Comparison of ENCODE assay signal across 15 cellular contexts in genomic region chr12:124298685-124299410, GRCh38. TPM values are rescaled to one million over a fixed set of nuclear protein-coding genes. Genes with fewer than 3 reads are reported as not detected.
DNase-seq lines count a peak whose midpoint lies in the region; ATAC-seq, FAIRE-seq and TF ChIP-seq lines count a peak whose summit lies in the region.
"Had no signal": no experiment of that assay in that cellular context is flagged by ENCODE, and none has a peak within 500 bp of the region (broad histone marks: within the 10 kb centered on the region; RNA-seq: fewer than 3 reads in every experiment).

No MANE protein-coding gene starts in this region.

- CTCF ChIA-PET in HEK293 (lab: Yijun Ruan, JAX) (interaction anchor here (0.8 to 1.3 kb wide), 3 partner anchors 22 to 266 kb away, joined by 3 read pairs; no protein-coding TSS in a partner anchor), K562 (lab: Yijun Ruan, JAX; ENCODE audit: low intra/inter-chr PET ratio) (no interaction called here)

- in situ Hi-C loops in K562 (cut with MboI): no loop called here

- H3K27ac ChIP-seq in HEK293 (ENCODE audit: extremely low read depth, low read depth, low read length) (no peak overlapping the region), K562 (ENCODE audit: extremely low read depth, low read depth, low read length) (no peak overlapping the region), kidney (ENCODE audit: low read depth in 2 of 2, low read length in 2 of 2) (no peak overlapping the region), stomach (no peak overlapping the region)
- H3K27ac ChIP-seq: BLaER1 treated with 17β-estradiol and CSF1 and Interleukin-3, amounts not matched to agents 10 nM and 100 nM; GM23248 had no signal

- H3K4me2 ChIP-seq in K562 (ENCODE audit: insufficient read depth, low read length): no peak overlapping the region
- H3K4me2 ChIP-seq: BLaER1 treated with 17β-estradiol and CSF1 and Interleukin-3, amounts not matched to agents 10 nM and 100 nM had no signal

- H3K36me3 Mint-ChIP-seq in stimulated activated memory B cell treated with anti-CD40 and anti-IgM and Interleukin-4, amounts not matched to agents 10 μg/mL and 1 μg/mL and 100 μg/mL, for 72 hours: no peaks in the 10 kb centered on the region
- H3K36me3 Mint-ChIP-seq: CD4-positive, CD25-positive, alpha-beta regulatory T cell had no signal

- ATAC-seq in K562 (no peak), GM19395 (IDR thresholded peaks at IDR 0.05; ENCODE audit: unreplicated experiment) (no peak)
- no peak for ATAC-seq in stimulated activated memory B cell treated with anti-CD40 and anti-IgM and Interleukin-4, amounts not matched to agents 10 μg/mL and 1 μg/mL and 100 μg/mL, for 72 hours

- no peak overlapping the region for H3K27ac Mint-ChIP-seq in stimulated activated memory B cell treated with anti-CD40 and anti-IgM and Interleukin-4, amounts not matched to agents 10 μg/mL and 1 μg/mL and 100 μg/mL, for 72 hours
- H3K27ac Mint-ChIP-seq: CD4-positive, CD25-positive, alpha-beta regulatory T cell; H9 had no signal

- peaks cover 4% of the 10 kb centered on the region for H3K9me3 Mint-ChIP-seq in stimulated activated memory B cell treated with anti-CD40 and anti-IgM and Interleukin-4, amounts not matched to agents 10 μg/mL and 1 μg/mL and 100 μg/mL, for 72 hours
- H3K9me3 Mint-ChIP-seq: CD4-positive, CD25-positive, alpha-beta regulatory T cell had no signal

- H3K4me3 ChIP-seq in HEK293 (ENCODE audit: low read depth, low read length): no peak overlapping the region
- H3K4me3 ChIP-seq in K562: no peak overlapping the region
- H3K4me3 ChIP-seq in kidney (ENCODE audit: low read length in 2 of 2): no peak overlapping the region
- H3K4me3 ChIP-seq in stomach: peak overlapping the region in 3 of 4 donors; percentile 55 to 74 (median 59)
- H3K4me3 ChIP-seq: BLaER1 treated with 17β-estradiol and CSF1 and Interleukin-3, amounts not matched to agents 10 nM and 100 nM; GM23248 had no signal

- H3K27me3 ChIP-seq in K562 (ENCODE audit: control insufficient read depth in 2 of 2, insufficient read depth in 2 of 2, low read length in 2 of 2) (peaks cover 38 to 83% of the 10 kb centered on the region in 2 experiments; a peak in 4 of 5 replicates), stomach (peaks cover 0 to 42% (median 8%) of the 10 kb centered on the region in 3 donors)

- H3K9me3 ChIP-seq in HEK293 (ENCODE audit: control insufficient read depth, insufficient read depth, low read depth, low read length): no peaks in the 10 kb centered on the region
- H3K9me3 ChIP-seq in K562 (replicated peaks; ENCODE audit: control insufficient read depth, insufficient read depth, low read depth, low read length): no peaks in the 10 kb centered on the region
- H3K9me3 ChIP-seq in kidney (ENCODE audit: control insufficient read depth in 1 of 2, low read length in 2 of 2): no peaks in the 10 kb centered on the region
- H3K9me3 ChIP-seq in stomach: no peaks in the 10 kb centered on the region
- H3K9me3 ChIP-seq: BLaER1 treated with 17β-estradiol and CSF1 and Interleukin-3, amounts not matched to agents 10 nM and 100 nM had no signal

- peaks cover 5% of the 10 kb centered on the region for H4K20me1 ChIP-seq in K562 (replicated peaks; ENCODE audit: control insufficient read depth, insufficient read depth, low read length)

- no peak overlapping the region for H3K9ac ChIP-seq in K562 (ENCODE audit: insufficient read depth in 1 of 2, low read depth in 2 of 2, low read length in 2 of 2)
- no peak overlapping the region for H3K9ac ChIP-seq in kidney (ENCODE audit: low read length in 2 of 2)
- H3K9ac ChIP-seq: BLaER1 treated with 17β-estradiol and CSF1 and Interleukin-3, amounts not matched to agents 10 nM and 100 nM; GM23248 had no signal

- TF ChIP-seq POLR2A in K562 (conservative IDR thresholded peaks at IDR 0.05) (no peak), stomach (IDR thresholded peaks at IDR 0.05) (no peak)

- 5% methylated on average over 10 of the region's 10 CpGs for WGBS in K562 (ENCODE audit: insufficient coverage, low coverage, missing lambda C conversion rate)
- 82 to 93% (median 90%) methylated on average over 10 of the region's 10 CpGs for WGBS in stomach, 5 donors

- H3K4me1 Mint-ChIP-seq in stimulated activated memory B cell treated with anti-CD40 and anti-IgM and Interleukin-4, amounts not matched to agents 10 μg/mL and 1 μg/mL and 100 μg/mL, for 72 hours: no peaks in the 10 kb centered on the region

- FAIRE-seq in K562 (lab: Jason Lieb, UNC): no peak
- FAIRE-seq in kidney (lab: Jason Lieb, UNC): no peak
- FAIRE-seq: HTR-8/SVneo had no signal

- no peak overlapping the region for H2AFZ ChIP-seq in K562 (ENCODE audit: low read depth, low read length)
- H2AFZ ChIP-seq: GM23248 had no signal

- H3K79me2 ChIP-seq in K562 (ENCODE audit: control insufficient read depth, insufficient read depth, low read length): no peaks in the 10 kb centered on the region

- TF ChIP-seq CTCF in HEK293 (tag by site-specific recombination; IDR thresholded peaks at IDR 0.05) (no peak), K562 (IDR thresholded peaks at IDR 0.05 in 2 of 3, conservative IDR thresholded peaks at IDR 0.05 in 1 of 3; ENCODE audit: insufficient read depth in 2 of 3, low read depth in 1 of 3, low read length in 3 of 3) (no peak), kidney (IDR thresholded peaks at IDR 0.05; ENCODE audit: borderline replicate concordance, extremely low read depth, insufficient read depth) (no peak), stomach (IDR thresholded peaks at IDR 0.05) (no peak)

- no peak overlapping the region for H3K4me3 Mint-ChIP-seq in stimulated activated memory B cell treated with anti-CD40 and anti-IgM and Interleukin-4, amounts not matched to agents 10 μg/mL and 1 μg/mL and 100 μg/mL, for 72 hours
- H3K4me3 Mint-ChIP-seq: CD4-positive, CD25-positive, alpha-beta regulatory T cell; H9 had no signal

- intact Hi-C loops in K562 (cut with micrococcal nuclease): no loop called here
- intact Hi-C loops in kidney (cut with DNase I): no loop called here
- intact Hi-C loops in stomach (cut with DNase I; ENCODE audit: low total_unique reads): no loop called here

- H3K36me3 ChIP-seq in HEK293 (ENCODE audit: control insufficient read depth in 2 of 2, insufficient read depth in 1 of 2, low read length in 2 of 2) (no peaks in the 10 kb centered on the region), K562 (ENCODE audit: control insufficient read depth, insufficient read depth, low read length) (no peaks in the 10 kb centered on the region), kidney (ENCODE audit: control insufficient read depth in 1 of 2, insufficient read depth in 2 of 2, low read length in 2 of 2) (no peaks in the 10 kb centered on the region), stomach (peaks cover 0 to 12% (median 5%) of the 10 kb centered on the region in 4 donors)
- H3K36me3 ChIP-seq: BLaER1 treated with 17β-estradiol and CSF1 and Interleukin-3, amounts not matched to agents 10 nM and 100 nM had no signal

- TF ChIP-seq RAD21 in K562 (CRISPR knock-in tag; conservative IDR thresholded peaks at IDR 0.05 in 1 of 2, IDR thresholded peaks at IDR 0.05 in 1 of 2): no peak

- H3K4me1 ChIP-seq in HEK293 (ENCODE audit: control insufficient read depth, insufficient read depth, low read length) (no peaks in the 10 kb centered on the region), K562 (replicated peaks in 1 of 2; ENCODE audit: control insufficient read depth in 2 of 2, insufficient read depth in 2 of 2, low read length in 2 of 2) (peaks cover 0 to 19% of the 10 kb centered on the region in 2 experiments; a peak in 2 of 5 replicates), kidney (ENCODE audit: control insufficient read depth in 1 of 2, insufficient read depth in 1 of 2, low read depth in 1 of 2, low read length in 2 of 2) (peaks cover 0 to 5% of the 10 kb centered on the region in 2 donors), stomach (peaks cover 19 to 91% (median 39%) of the 10 kb centered on the region in 4 donors)

- peaks cover 59% of the 10 kb centered on the region for H3K27me3 Mint-ChIP-seq in stimulated activated memory B cell treated with anti-CD40 and anti-IgM and Interleukin-4, amounts not matched to agents 10 μg/mL and 1 μg/mL and 100 μg/mL, for 72 hours

- POLR2A ChIA-PET in HEK293 (lab: Yijun Ruan, JAX): no interaction called here
- POLR2A ChIA-PET in K562 (lab: Yijun Ruan, JAX): interaction anchor here (0.7 to 0.8 kb wide), 2 partner anchors 43 to 473 kb away, joined by 3 to 4 read pairs; no protein-coding TSS in a partner anchor

- no peaks in the 10 kb centered on the region for H3K9me1 ChIP-seq in K562 (ENCODE audit: control insufficient read depth, insufficient read depth, low read length)

- TF ChIP-seq EP300 in K562 (IDR thresholded peaks at IDR 0.05; ENCODE audit: low read length) (no peak), stomach (IDR thresholded peaks at IDR 0.05) (no peak)

- DNase-seq in K562 (ENCODE audit: extremely low read depth in 1 of 4, low spot score in 3 of 4): no peak
- peak; percentile 33 for DNase-seq in kidney
- DNase-seq in stomach: no peak
- no peak for DNase-seq in H4 (ENCODE audit: low spot score)
- DNase-seq: ACHN; CD4-positive, CD25-positive, alpha-beta regulatory T cell; DMS 273 treated with DMSO at 0.1 percent for 48 hours; GM23248; H9 had no signal

- no TSS peak for BruUV-seq in K562 (replicated peaks; lab: Mats Ljungman, UMichigan)

RNA-seq across cellular contexts. Expression of gene RFLNA, which starts 4.0 kb away (rescaled TPM):
- total RNA-seq in K562 (2011; cell fraction: chromatin; rRNA removed; ENCODE audit: low replicate concordance): not detected in 2 replicates
- not detected in 2 replicates for total RNA-seq in K562 (2011; cell fraction: nucleolus; rRNA removed)
- not detected in 2 replicates for total RNA-seq in K562 (2011; cell fraction: nucleoplasm; rRNA removed)
- total RNA-seq in K562 (2014; rRNA removed): not detected in 2 replicates
- total RNA-seq in K562 (2014; rRNA removed; fragmentation: Illumina TruSeq; extraction: Trizol): not detected in 2 replicates
- not detected in 2 replicates for total RNA-seq in K562 (2015; rRNA removed; fragmentation: Illumina TruSeq; extraction: Trizol)
- total RNA-seq in K562 (2021): not detected in 2 replicates
- not detected in 2 replicates for polyA plus RNA-seq in K562 (2011; rRNA removed)
- not detected in 2 replicates for polyA plus RNA-seq in K562 (2011; cell fraction: cytosol; rRNA removed)
- not detected in 2 replicates for polyA plus RNA-seq in K562 (2011; cell fraction: nucleus; rRNA removed)
- polyA plus RNA-seq in K562 (2012): not detected in 2 replicates
- polyA plus RNA-seq in K562 (2014; fragmentation: Illumina TruSeq; extraction: Trizol): not detected in 2 replicates
- polyA plus RNA-seq in K562 (2014; fragmentation: Nextera tagmentation; extraction: Ambion mirVana): not detected
- not detected in 2 replicates for polyA plus RNA-seq in K562 (2014; rRNA removed)
- polyA minus RNA-seq in K562 (2011; rRNA and poly(A)+ RNA removed): not detected in 2 replicates
- polyA minus RNA-seq in K562 (2011; cell fraction: cytosol; rRNA and poly(A)+ RNA removed): not detected in 2 replicates
- not detected in 2 replicates for polyA minus RNA-seq in K562 (2011; cell fraction: nucleus; rRNA and poly(A)+ RNA removed)
- total RNA-seq in kidney: 0.76 TPM
- 0.82 TPM for polyA plus RNA-seq in kidney (ENCODE audit: insufficient read depth, low read depth, low replicate concordance)
- 100 to 1,000 TPM in 2 of 5 donors, 10 to 100 TPM in 3; 19.2 to 294 (median 78.6) TPM for total RNA-seq in stomach
- polyA plus RNA-seq in stomach: 100 to 1,000 TPM in 1 of 3 donors, 10 to 100 TPM in 2; 18.2 to 251 (median 73.1) TPM
- not detected in 2 replicates for total RNA-seq in H4 (2014; rRNA removed; shearing (Covaris generic))
- total RNA-seq: A172; CD4-positive, CD25-positive, alpha-beta regulatory T cell had no signal
- polyA plus RNA-seq: CD4-positive, CD25-positive, alpha-beta regulatory T cell had no signal

Comparison
In these comparisons a context has a peak if more than half of its experiments do, and no peak if none do; other contexts are left out.
1. H3K4me3 ChIP-seq: peak in stomach (3 of 4); none in HEK293 (single experiment), K562 (single experiment) and kidney (0 of 2).
2. RNA of gene RFLNA, which starts 4.0 kb away (total RNA-seq): 19.2 to 294 TPM in stomach; 0.76 TPM in kidney (single experiment), not detected in K562 and not detected in H4; every median in the first group is over 10 times any median in the second.